Comparison of ENCODE assay signal across 26 cellular contexts in genomic region chr10:106991084-106991483, GRCh38.
"Had no signal": no experiment of that assay in that cellular context is flagged by ENCODE, and none has a peak within 500 bp of the region (broad histone marks: within the 10 kb centered on the region; RNA-seq: fewer than 3 reads in every experiment).

No MANE protein-coding gene starts in this region.

- H3K9me3 ChIP-seq: adrenal gland, body of pancreas had no signal

- H3K4me1 ChIP-seq: adrenal gland, body of pancreas had no signal

- DNase-seq: activated B cell treated with CpG ODN at 0.5 μM for 24 hours; activated CD4-positive, alpha-beta memory T cell treated with anti-CD3 and anti-CD28 coated beads for 36 hours; activated CD4-positive, alpha-beta T cell treated with anti-CD3 and anti-CD28 coated beads for 36 hours; activated CD4-positive, alpha-beta T cell treated with anti-CD3 and anti-CD28 coated beads, Interleukin-2, amount 10 ng/mL, durations not matched to agents 24 days and 14 days; activated CD8-positive, alpha-beta memory T cell treated with anti-CD3 and anti-CD28 coated beads, Interleukin-2, amount 10 ng/mL, durations not matched to agents 7 days and 5 days; activated CD8-positive, alpha-beta memory T cell treated with anti-CD3 and anti-CD28 coated beads, Interleukin-2, amount 50 U/mL, for 4 hours; activated CD8-positive, alpha-beta T cell treated with anti-CD3 and anti-CD28 coated beads, Interleukin-2, amount 10 ng/mL, durations not matched to agents 7 days and 5 days; activated effector memory CD4-positive, alpha-beta T cell treated with anti-CD3 and anti-CD28 coated beads, Interleukin-2, amount 50 U/mL, for 16 hours; activated naive CD4-positive, alpha-beta T cell treated with anti-CD3 and anti-CD28 coated beads for 36 hours; activated naive CD8-positive, alpha-beta T cell treated with anti-CD3 and anti-CD28 coated beads for 36 hours; activated naive CD8-positive, alpha-beta T cell treated with anti-CD3 and anti-CD28 coated beads, Interleukin-2, amount 50 U/mL, for 24 hours; activated T-cell treated with anti-CD3 and anti-CD28 coated beads, Interleukin-2, amount 50 U/mL, for 1 hour; activated T-cell treated with anti-CD3 and anti-CD28 coated beads, Interleukin-2, amount 50 U/mL, for 48 hours; adrenal gland; amygdala; aorta; body of pancreas; cortex of kidney; effector CD8-positive, alpha-beta T cell; foreskin fibroblast; head of caudate nucleus; T-helper 17 cell; T1000; WERI-Rb-1 had no signal

- ATAC-seq: activated CD4-positive, alpha-beta T cell treated with anti-CD3 and anti-CD28 coated beads for 36 hours; activated CD4-positive, CD25-positive, alpha-beta regulatory T cell treated with anti-CD3 and anti-CD28 coated beads, Interleukin-2, amount 50 U/mL, for 24 hours; activated CD8-positive, alpha-beta memory T cell treated with anti-CD3 and anti-CD28 coated beads, Interleukin-2, amount 10 ng/mL, durations not matched to agents 7 days and 5 days; activated CD8-positive, alpha-beta T cell treated with anti-CD3 and anti-CD28 coated beads, Interleukin-2, amount 10 ng/mL, durations not matched to agents 7 days and 5 days; activated naive CD8-positive, alpha-beta T cell treated with anti-CD3 and anti-CD28 coated beads, Interleukin-2, amount 50 U/mL, for 24 hours; body of pancreas; T-helper 17 cell had no signal

- H3K27me3 ChIP-seq: adrenal gland, body of pancreas had no signal

- H3K36me3 ChIP-seq: adrenal gland, WERI-Rb-1 had no signal

- H3K4me3 ChIP-seq: adrenal gland, body of pancreas had no signal

- H3K27ac ChIP-seq: adrenal gland, body of pancreas, epithelial cell of prostate, WERI-Rb-1 had no signal
